In genomic region chr12:60689137-60689536, GRCh38 we compare ENCODE assay signal across 2 cellular contexts.
TF ChIP-seq lines count a peak whose summit lies in the region.

No MANE protein-coding gene starts in this region.

TF ChIP-seq in GM23338, 12 proteins besides CTCF, POLR2A, EP300 and RAD21 (continued from another document):
- 0 out of 2 replicates have a peak, but pooled peaks have one; percentile 19 for TF ChIP-seq ZNF462 (CRISPR knock-in tag; IDR thresholded peaks at IDR 0.05)
- TF ChIP-seq REST (IDR thresholded peaks at IDR 0.05; ENCODE audit: unreplicated experiment) = no peak
- TF ChIP-seq ZNF331 (CRISPR knock-in tag; IDR thresholded peaks at IDR 0.05; ENCODE audit: low read depth) = no peak

TF ChIP-seq in SK-N-SH, 30 proteins besides CTCF, POLR2A, EP300 and RAD21 (continued from another document):
- no peak for TF ChIP-seq REST (IDR thresholded peaks at IDR 0.05; ENCODE audit: low read depth, low read length)
- no peak for TF ChIP-seq USF2 (IDR thresholded peaks at IDR 0.05; ENCODE audit: borderline replicate concordance, low read depth, low read length)
- TF ChIP-seq RFX5 (IDR thresholded peaks at IDR 0.05; ENCODE audit: low read length) = no peak
- TF ChIP-seq SMC3 (IDR thresholded peaks at IDR 0.05; ENCODE audit: low read depth, low read length) = no peak
TF ChIP-seq in SK-N-SH: peak in this region for 0.
